In genomic region chr2:101988541-101988940, GRCh38 we compare ENCODE assay signal across 26 cellular contexts. TPM values are rescaled to one million over a fixed set of nuclear protein-coding genes. Genes with fewer than 3 reads are reported as not detected.
"Had no signal": no experiment of that assay in that cellular context is flagged by ENCODE, and none has a peak within 500 bp of the region (broad histone marks: within the 10 kb centered on the region; RNA-seq: fewer than 3 reads in every experiment).

No MANE protein-coding gene starts in this region.

- H3K4me2 ChIP-seq: smooth muscle cell had no signal

- H3K36me3 ChIP-seq: esophagus squamous epithelium, heart right ventricle, thoracic aorta, tibial nerve, vagina had no signal

- H3K9me3 ChIP-seq: esophagus squamous epithelium, heart right ventricle, thoracic aorta, tibial nerve, vagina had no signal

- DNase-seq: effector memory CD4-positive, alpha-beta T cell; erythroblast; esophagus squamous epithelium; foreskin melanocyte; glutamatergic neuron; heart right ventricle; hypothalamus; kidney; naive B cell; stimulated activated CD4-positive, alpha-beta T cell treated with anti-CD3 and anti-CD28 coated beads, Interleukin-12 subunit alpha, Interleukin-12 subunit beta, amount 100 ng/mL, for 4 hours; stimulated activated CD4-positive, alpha-beta T cell treated with anti-CD3 and anti-CD28 coated beads, Interleukin-1b, Interleukin-23, amount 100 ng/mL, for 48 hours; stimulated activated CD4-positive, alpha-beta T cell treated with anti-CD3 and anti-CD28 coated beads, Interleukin-4, amount 100 ng/mL, for 4 hours; stimulated activated naive B cell treated with anti-CD40 and anti-IgM and Interleukin-4, amounts not matched to agents 10 μg/mL and 1 μg/mL and 100 μg/mL, for 72 hours had no signal

- FAIRE-seq: endothelial cell of umbilical vein, kidney had no signal

- H3K4me3 Mint-ChIP-seq: memory B cell; naive B cell; stimulated activated naive B cell treated with anti-CD40 and anti-IgM and Interleukin-4, amounts not matched to agents 10 μg/mL and 1 μg/mL and 100 μg/mL, for 72 hours; stimulated activated naive CD8-positive, alpha-beta T cell treated with anti-CD3 and anti-CD28 coated beads, Interleukin-15, Interleukin-2, amounts not matched to agents 100 ng/mL and 50 ng/mL, for 24 hours had no signal

- H3K36me3 Mint-ChIP-seq: memory B cell; naive B cell; stimulated activated naive B cell treated with anti-CD40 and anti-IgM and Interleukin-4, amounts not matched to agents 10 μg/mL and 1 μg/mL and 100 μg/mL, for 72 hours had no signal

- H3K9me3 Mint-ChIP-seq: memory B cell; stimulated activated naive B cell treated with anti-CD40 and anti-IgM and Interleukin-4, amounts not matched to agents 10 μg/mL and 1 μg/mL and 100 μg/mL, for 72 hours; stimulated activated naive CD8-positive, alpha-beta T cell treated with anti-CD3 and anti-CD28 coated beads, Interleukin-15, Interleukin-2, amounts not matched to agents 100 ng/mL and 50 ng/mL, for 24 hours had no signal

- H3K27me3 ChIP-seq: tibial nerve, vagina had no signal

- H3K4me3 ChIP-seq: esophagus squamous epithelium, heart right ventricle, lung, smooth muscle cell, thoracic aorta, tibial nerve, vagina had no signal

- H3K27ac Mint-ChIP-seq: memory B cell; progenitor cell of endocrine pancreas; stimulated activated naive B cell treated with anti-CD40 and anti-IgM and Interleukin-4, amounts not matched to agents 10 μg/mL and 1 μg/mL and 100 μg/mL, for 72 hours; stimulated activated naive CD8-positive, alpha-beta T cell treated with anti-CD3 and anti-CD28 coated beads, Interleukin-15, Interleukin-2, amounts not matched to agents 100 ng/mL and 50 ng/mL, for 24 hours had no signal

- H3K27ac ChIP-seq: parathyroid adenoma, thoracic aorta, tibial nerve, vagina had no signal

- H3K79me2 ChIP-seq: parathyroid adenoma had no signal

- H3K9ac ChIP-seq: parathyroid adenoma had no signal

- ATAC-seq: heart right ventricle; left lobe of liver; sciatic nerve; stimulated activated naive B cell treated with anti-CD40 and anti-IgM and Interleukin-4, amounts not matched to agents 10 μg/mL and 1 μg/mL and 100 μg/mL, for 72 hours had no signal

RNA-seq across cellular contexts. Expression of gene IL1R2, which starts 3.2 kb away (rescaled TPM):
- total RNA-seq: endothelial cell of umbilical vein, progenitor cell of endocrine pancreas had no signal
- polyA plus RNA-seq: endothelial cell of umbilical vein, neural cell had no signal
